8 cellular contexts compared by ENCODE assay signal in genomic region chr2:8681786-8682692, GRCh38. TPM values are rescaled to one million over a fixed set of nuclear protein-coding genes. Genes with fewer than 3 reads are reported as not detected.
DNase-seq lines count a peak whose midpoint lies in the region; ATAC-seq lines count a peak whose summit lies in the region.

Gene ID2, plus strand, starts transcription at chr2:8682056. Its CDS starts 110 bp downstream, at chr2:8682166.

- DNase-seq in CD1c-positive myeloid dendritic cell (ENCODE audit: extremely low spot score) (peak; percentile 100), NCI-H774 (lab: John Stamatoyannopoulos, UW) (peak; percentile 99), dedifferentiated amniotic fluid mesenchymal stem cell (ENCODE audit: extremely low spot score) (peak; percentile 98), left lobe of liver (ENCODE audit: low spot score) (peak; percentile 100)
- peak; percentile 96 for DNase-seq in activated CD4-positive, alpha-beta T cell treated with anti-CD3 and anti-CD28 coated beads, Interleukin-2, amount 50 U/mL, for 24 hours (ENCODE audit: low read depth in 1 of 2, low spot score in 1 of 2)
- peak; percentile 99 for DNase-seq in stimulated activated CD4-positive, alpha-beta T cell treated with anti-CD3 and anti-CD28 coated beads, Interleukin-2, amount 100 ng/mL, for 24 hours

- peak; percentile 69 for ATAC-seq in GM19397 (IDR thresholded peaks at IDR 0.05; ENCODE audit: unreplicated experiment)
- peak; percentile 50 for ATAC-seq in HG03565 (IDR thresholded peaks at IDR 0.05; ENCODE audit: unreplicated experiment)
- ATAC-seq in left lobe of liver, result peak; percentile 53

RNA-seq across cellular contexts. Expression of gene ID2, which starts in this region (rescaled TPM):
- 121 TPM for total RNA-seq in left lobe of liver

Comparison
In these comparisons a context has a peak if more than half of its experiments do, and no peak if none do; other contexts are left out.
1. Peak in every context shown above with its lines: DNase-seq and ATAC-seq.